ENCODE assay signal across 16 cellular contexts in genomic region chr2:54466880-54467279, GRCh38. TPM values are rescaled to one million over a fixed set of nuclear protein-coding genes. Genes with fewer than 3 reads are reported as not detected.
DNase-seq lines count a peak whose midpoint lies in the region; ATAC-seq and TF ChIP-seq lines count a peak whose summit lies in the region.
"Had no signal": no experiment of that assay in that cellular context is flagged by ENCODE, and none has a peak within 500 bp of the region (broad histone marks: within the 10 kb centered on the region; RNA-seq: fewer than 3 reads in every experiment).

No MANE protein-coding gene starts in this region.

- POLR2A ChIA-PET in activated CD8-positive, alpha-beta T cell treated with anti-CD3 and anti-CD28 coated beads, Interleukin-2, amount 10 ng/mL, durations not matched to agents 7 days and 5 days (lab: Charles Lee): no interaction called here

- H3K27ac ChIP-seq in dorsolateral prefrontal cortex: peak overlapping the region in 46 of 59 donors; percentile 1 to 77 (median 48)
- H3K27ac ChIP-seq in hepatocyte: peak overlapping the region; percentile 69
- H3K27ac ChIP-seq: epithelial cell of prostate had no signal

- TF ChIP-seq CTCF in dorsolateral prefrontal cortex (IDR thresholded peaks at IDR 0.05 in 54 of 56, conservative IDR thresholded peaks at IDR 0.05 in 2 of 56; ENCODE audit: low read depth in 1 of 56, partially characterized antibody in 56 of 56) (no peak), hepatocyte (IDR thresholded peaks at IDR 0.05; ENCODE audit: poor library complexity) (no peak), BE2C (IDR thresholded peaks at IDR 0.05; ENCODE audit: low read depth, low read length) (no peak)

- H3K9me3 ChIP-seq in hepatocyte (ENCODE audit: low read depth) (no peaks in the 10 kb centered on the region), BE2C (no peaks in the 10 kb centered on the region)
- H3K9me3 ChIP-seq: adrenal gland had no signal

- H3K4me2 ChIP-seq in hepatocyte: peak overlapping the region; percentile 50

- CTCF ChIA-PET in activated CD8-positive, alpha-beta T cell treated with anti-CD3 and anti-CD28 coated beads, Interleukin-2, amount 10 ng/mL, durations not matched to agents 7 days and 5 days (lab: Charles Lee): no interaction called here

- no peaks in the 10 kb centered on the region for H3K9me2 ChIP-seq in hepatocyte (replicated peaks; ENCODE audit: insufficient read depth)

- H3K4me3 Mint-ChIP-seq in activated CD8-positive, alpha-beta T cell treated with anti-CD3 and anti-CD28 coated beads, Interleukin-2, amount 10 ng/mL, durations not matched to agents 7 days and 5 days: no peak overlapping the region
- H3K4me3 Mint-ChIP-seq: activated CD8-positive, alpha-beta T cell treated with anti-CD3 and anti-CD28 coated beads for 36 hours; CD8-positive, alpha-beta memory T cell; memory B cell had no signal

- H3K79me2 ChIP-seq in hepatocyte: peaks cover 84% of the 10 kb centered on the region

- H3K4me3 ChIP-seq in dorsolateral prefrontal cortex (peak overlapping the region in 8 of 59 donors; percentile 0 to 39 (median 17)), hepatocyte (no peak overlapping the region), BE2C (ENCODE audit: low read depth, low read length) (no peak overlapping the region)
- H3K4me3 ChIP-seq: adrenal gland had no signal

- peaks cover 22% of the 10 kb centered on the region for H3K27me3 Mint-ChIP-seq in activated CD8-positive, alpha-beta T cell treated with anti-CD3 and anti-CD28 coated beads, Interleukin-2, amount 10 ng/mL, durations not matched to agents 7 days and 5 days (ENCODE audit: low read depth)

- no peak overlapping the region for H2AFZ ChIP-seq in hepatocyte

- 57% methylated on average over 4 of the region's 4 CpGs for WGBS in hepatocyte (ENCODE audit: low lambda C conversion rate, missing lambda C conversion rate)

- no peaks in the 10 kb centered on the region for H3K4me1 Mint-ChIP-seq in activated CD8-positive, alpha-beta T cell treated with anti-CD3 and anti-CD28 coated beads, Interleukin-2, amount 10 ng/mL, durations not matched to agents 7 days and 5 days (ENCODE audit: low read depth)
- H3K4me1 Mint-ChIP-seq: CD8-positive, alpha-beta memory T cell had no signal

- ATAC-seq in sciatic nerve: peak; percentile 48
- ATAC-seq in activated CD8-positive, alpha-beta T cell treated with anti-CD3 and anti-CD28 coated beads, Interleukin-2, amount 10 ng/mL, durations not matched to agents 7 days and 5 days: no peak
- ATAC-seq: activated CD8-positive, alpha-beta T cell treated with anti-CD3 and anti-CD28 coated beads for 36 hours had no signal

- H4K20me1 ChIP-seq in hepatocyte (ENCODE audit: insufficient read depth, poor library complexity, severe bottlenecking): peaks cover 11% of the 10 kb centered on the region

- peak; percentile 53 for DNase-seq in Ammon's horn (ENCODE audit: low spot score)
- no peak for DNase-seq in dorsolateral prefrontal cortex
- no peak for DNase-seq in hepatocyte (ENCODE audit: low spot score)
- no peak for DNase-seq in sciatic nerve (ENCODE audit: low spot score)
- DNase-seq in BE2C: no peak
- DNase-seq in NCI-H2227 (lab: John Stamatoyannopoulos, UW; ENCODE audit: unreplicated experiment): no peak
- DNase-seq in DMS114 treated with DMSO at 0.1 percent for 48 hours (lab: John Stamatoyannopoulos, UW; ENCODE audit: unreplicated experiment): no peak
- no peak for DNase-seq in activated CD8-positive, alpha-beta T cell treated with anti-CD3 and anti-CD28 coated beads, Interleukin-2, amount 10 ng/mL, durations not matched to agents 7 days and 5 days
- DNase-seq: ACHN; activated CD8-positive, alpha-beta T cell treated with anti-CD3 and anti-CD28 coated beads for 36 hours; adrenal gland; CD8-positive, alpha-beta memory T cell; MV-4-11; SIG-M5 had no signal

- intact Hi-C loops in dorsolateral prefrontal cortex (cut with DNase I): no loop called here
- intact Hi-C loops in sciatic nerve (cut with DNase I): no loop called here

- no peaks in the 10 kb centered on the region for H3K27me3 ChIP-seq in dorsolateral prefrontal cortex
- H3K27me3 ChIP-seq in hepatocyte: no peaks in the 10 kb centered on the region
- H3K27me3 ChIP-seq in BE2C: no peaks in the 10 kb centered on the region
- H3K27me3 ChIP-seq: adrenal gland had no signal

- H3K36me3 ChIP-seq in hepatocyte (replicated peaks; ENCODE audit: insufficient read depth, low read depth) (no peaks in the 10 kb centered on the region), BE2C (no peaks in the 10 kb centered on the region)
- H3K36me3 ChIP-seq: adrenal gland had no signal

- no peak overlapping the region for H3K27ac Mint-ChIP-seq in activated CD8-positive, alpha-beta T cell treated with anti-CD3 and anti-CD28 coated beads, Interleukin-2, amount 10 ng/mL, durations not matched to agents 7 days and 5 days
- H3K27ac Mint-ChIP-seq: activated CD8-positive, alpha-beta T cell treated with anti-CD3 and anti-CD28 coated beads for 36 hours; CD8-positive, alpha-beta memory T cell; memory B cell had no signal

- H3K9me3 Mint-ChIP-seq in activated CD8-positive, alpha-beta T cell treated with anti-CD3 and anti-CD28 coated beads, Interleukin-2, amount 10 ng/mL, durations not matched to agents 7 days and 5 days (ENCODE audit: insufficient read depth): no peaks in the 10 kb centered on the region
- H3K9me3 Mint-ChIP-seq: activated CD8-positive, alpha-beta T cell treated with anti-CD3 and anti-CD28 coated beads for 36 hours; memory B cell had no signal

- H3K36me3 Mint-ChIP-seq in activated CD8-positive, alpha-beta T cell treated with anti-CD3 and anti-CD28 coated beads, Interleukin-2, amount 10 ng/mL, durations not matched to agents 7 days and 5 days (ENCODE audit: low read depth): no peaks in the 10 kb centered on the region
- H3K36me3 Mint-ChIP-seq: CD8-positive, alpha-beta memory T cell; memory B cell had no signal

- H3K4me1 ChIP-seq in hepatocyte (ENCODE audit: insufficient read depth): peaks cover 31% of the 10 kb centered on the region
- peaks cover 14% of the 10 kb centered on the region for H3K4me1 ChIP-seq in BE2C

RNA-seq across cellular contexts. Expression of gene SPTBN1, which starts 10.8 kb away (rescaled TPM):
- total RNA-seq in dorsolateral prefrontal cortex (100 to 1,000 TPM; 567 to 884 (median 665) TPM), hepatocyte (324 and 341 TPM in 2 replicates), sciatic nerve (1,016 TPM)
- 122 and 124 TPM in 2 replicates for polyA plus RNA-seq in hepatocyte
- 135 TPM for polyA plus RNA-seq in BE2C (2012; ENCODE audit: insufficient read depth, insufficient read length, low read depth)
- 100 to 1,000 TPM; 140 to 147 TPM for total RNA-seq in activated CD8-positive, alpha-beta T cell treated with anti-CD3 and anti-CD28 coated beads, Interleukin-2, amount 10 ng/mL, durations not matched to agents 7 days and 5 days
